ENCODE assay signal across 8 cellular contexts in genomic region chr7:74206589-74207120, GRCh38. TPM values are rescaled to one million over a fixed set of nuclear protein-coding genes. Genes with fewer than 3 reads are reported as not detected.
A peak's percentile ranks its signal among the peaks of the same experiment; 100 is the strongest.
DNase-seq lines count a peak whose midpoint lies in the region; ATAC-seq, FAIRE-seq and TF ChIP-seq lines count a peak whose summit lies in the region.

No MANE protein-coding gene starts in this region.

- peak overlapping the region; percentile 56 for H3K4me2 ChIP-seq in keratinocyte (ENCODE audit: control insufficient read depth, extremely low read depth, insufficient read depth, low read depth, low read length)

- no peak overlapping the region for H3K4me3 ChIP-seq in BJ (ENCODE audit: low read depth, low read length)
- no peak overlapping the region for H3K4me3 ChIP-seq in bronchial epithelial cell (ENCODE audit: low read depth, low read length)
- H3K4me3 ChIP-seq in keratinocyte (ENCODE audit: control insufficient read depth in 2 of 3, extremely low read depth in 1 of 3, insufficient read depth in 2 of 3, low read depth in 1 of 3, low read length in 3 of 3): peak overlapping the region in 1 of 3 experiments; percentile 53

- peak overlapping the region; percentile 36 for H2AFZ ChIP-seq in keratinocyte (ENCODE audit: control insufficient read depth, low read length)

- no peaks in the 10 kb centered on the region for H3K9me1 ChIP-seq in keratinocyte (ENCODE audit: control insufficient read depth, extremely low read depth, insufficient read depth, low read length)

- H3K79me2 ChIP-seq in keratinocyte (ENCODE audit: control insufficient read depth, insufficient read depth, low read length): no peaks in the 10 kb centered on the region

- peak; percentile 96 for TF ChIP-seq CTCF in BJ (IDR thresholded peaks at IDR 0.05; ENCODE audit: insufficient read depth, low read depth, low read length)
- peak; percentile 97 for TF ChIP-seq CTCF in bronchial epithelial cell (IDR thresholded peaks at IDR 0.05; ENCODE audit: insufficient read depth, low read length, severe bottlenecking)
- peak; percentile 86 to 99 (median 90) for TF ChIP-seq CTCF in keratinocyte (optimal IDR thresholded peaks at IDR 0.05 in 1 of 3, IDR thresholded peaks at IDR 0.05 in 1 of 3, conservative IDR thresholded peaks at IDR 0.05 in 1 of 3; ENCODE audit: extremely low read depth in 1 of 3, insufficient read depth in 2 of 3, low read length in 3 of 3)

- H3K9ac ChIP-seq in keratinocyte (ENCODE audit: control insufficient read depth, extremely low read depth, insufficient read depth, low read length): no peak overlapping the region

- ATAC-seq in GM21390 (IDR thresholded peaks at IDR 0.05; ENCODE audit: unreplicated experiment): peak; percentile 39
- no peak for ATAC-seq in HG03460 (IDR thresholded peaks at IDR 0.05; ENCODE audit: unreplicated experiment)

- FAIRE-seq in bronchial epithelial cell (lab: Jason Lieb, UNC) (no peak), keratinocyte (lab: Jason Lieb, UNC) (no peak)

- POLR2A ChIA-PET in BJ (lab: Charles Lee): no interaction called here

- peaks cover 7% of the 10 kb centered on the region for H3K4me1 ChIP-seq in keratinocyte (ENCODE audit: control insufficient read depth, extremely low read depth, insufficient read depth, low read length)

- no peaks in the 10 kb centered on the region for H4K20me1 ChIP-seq in keratinocyte (ENCODE audit: control insufficient read depth, extremely low read depth, insufficient read depth, low read length)

- no peaks in the 10 kb centered on the region for H3K9me3 ChIP-seq in keratinocyte (ENCODE audit: control insufficient read depth, low read depth, low read length)

- H3K27me3 ChIP-seq in BJ (ENCODE audit: control insufficient read depth, insufficient read depth, low read length) (no peaks in the 10 kb centered on the region), bronchial epithelial cell (ENCODE audit: control insufficient read depth, insufficient read depth, low read length) (no peaks in the 10 kb centered on the region), keratinocyte (ENCODE audit: control insufficient read depth, extremely low read depth, insufficient read depth, low read length) (no peaks in the 10 kb centered on the region)

- DNase-seq in BJ (ENCODE audit: low read depth) (no peak), NCI-H2107 treated with DMSO at 0.1 percent for 48 hours (lab: John Stamatoyannopoulos, UW; ENCODE audit: unreplicated experiment) (peak; percentile 41), bronchial epithelial cell (ENCODE audit: low read depth) (peak; percentile 36), keratinocyte (ENCODE audit: low read depth, low spot score) (no peak)
- peak; percentile 58 for DNase-seq in activated CD4-positive, CD25-positive, alpha-beta regulatory T cell treated with anti-CD3 and anti-CD28 coated beads, Interleukin-2, amount 50 U/mL, for 16 hours (ENCODE audit: low read depth, low spot score)
- peak; percentile 52 to 73 for DNase-seq in stimulated activated CD4-positive, alpha-beta T cell treated with anti-CD3 and anti-CD28 coated beads, Interleukin-15, amount 100 ng/mL, for 48 hours (ENCODE audit: low read depth in 2 of 2)

- CTCF ChIA-PET in BJ (lab: Yijun Ruan, JAX): interaction anchor here (0.5 to 12.9 kb wide), 43 partner anchors 10 to 362 kb away, joined by 3 to 416 read pairs (median 4); partner anchors contain the start of gene CLIP2

- H3K36me3 ChIP-seq in BJ (ENCODE audit: control insufficient read depth, insufficient read depth, low read length): no peaks in the 10 kb centered on the region
- H3K36me3 ChIP-seq in bronchial epithelial cell (ENCODE audit: control insufficient read depth, insufficient read depth, low read length): no peaks in the 10 kb centered on the region
- no peaks in the 10 kb centered on the region for H3K36me3 ChIP-seq in keratinocyte (ENCODE audit: control insufficient read depth in 2 of 2, extremely low read depth in 1 of 2, insufficient read depth in 2 of 2, low read length in 2 of 2)

- no peak overlapping the region for H3K27ac ChIP-seq in keratinocyte (ENCODE audit: control insufficient read depth, insufficient read depth, low read length)

- dilution Hi-C loops in keratinocyte (cut with MboI; ENCODE audit: extremely low pct_ligation_motif_present, low sequenced_read_pairs): no loop called here

RNA-seq across cellular contexts. Expression of gene LAT2, which starts 3.2 kb away (rescaled TPM):
- polyA plus RNA-seq in BJ (2011; rRNA removed) (0.34 and 0.59 TPM in 2 replicates), keratinocyte (0.49 to 0.82 TPM (median 0.63 TPM) in 3 replicates)
- polyA minus RNA-seq in BJ (2011; rRNA and poly(A)+ RNA removed): 0.19 and 0.21 TPM in 2 replicates
- total RNA-seq in bronchial epithelial cell: 0.26 and 1.8 TPM in 2 replicates
- polyA plus RNA-seq in keratinocyte (2011; ENCODE audit: low read depth): 1.1 TPM
- polyA plus RNA-seq in keratinocyte (2011; cell fraction: cytosol; rRNA removed): 0.33 and 0.39 TPM in 2 replicates
- 3.9 TPM in 2 replicates for polyA plus RNA-seq in keratinocyte (2011; cell fraction: nucleus; rRNA removed)
- polyA plus RNA-seq in keratinocyte (2012; ENCODE audit: low replicate concordance): 0.61 and 2.0 TPM in 2 replicates
- polyA minus RNA-seq in keratinocyte: 0.16 to 1.8 TPM (median 1.4 TPM) in 3 replicates
- polyA minus RNA-seq in keratinocyte (2011; cell fraction: cytosol; rRNA and poly(A)+ RNA removed): not detected
- polyA minus RNA-seq in keratinocyte (2011; cell fraction: nucleus; rRNA and poly(A)+ RNA removed): 1.5 and 2.6 TPM in 2 replicates

RNA-seq across cellular contexts. Expression of gene EIF4H, which starts 32.5 kb away (rescaled TPM):
- polyA plus RNA-seq in BJ (2011; rRNA removed) (385 and 393 TPM in 2 replicates), keratinocyte (286 to 340 TPM (median 339 TPM) in 3 replicates)
- polyA minus RNA-seq in BJ (2011; rRNA and poly(A)+ RNA removed): 179 and 223 TPM in 2 replicates
- total RNA-seq in bronchial epithelial cell: 370 and 440 TPM in 2 replicates
- 371 TPM for polyA plus RNA-seq in keratinocyte (2011; ENCODE audit: low read depth)
- polyA plus RNA-seq in keratinocyte (2011; cell fraction: cytosol; rRNA removed): 261 and 298 TPM in 2 replicates
- 252 and 253 TPM in 2 replicates for polyA plus RNA-seq in keratinocyte (2011; cell fraction: nucleus; rRNA removed)
- 242 and 328 TPM in 2 replicates for polyA plus RNA-seq in keratinocyte (2012; ENCODE audit: low replicate concordance)
- polyA minus RNA-seq in keratinocyte: 206 to 254 TPM (median 244 TPM) in 3 replicates
- 254 TPM for polyA minus RNA-seq in keratinocyte (2011; cell fraction: cytosol; rRNA and poly(A)+ RNA removed)
- 113 and 156 TPM in 2 replicates for polyA minus RNA-seq in keratinocyte (2011; cell fraction: nucleus; rRNA and poly(A)+ RNA removed)

RNA-seq across cellular contexts. Expression of gene RFC2, which starts 47.5 kb away (rescaled TPM):
- 19.4 and 22.1 TPM in 2 replicates for polyA plus RNA-seq in BJ (2011; rRNA removed)
- polyA minus RNA-seq in BJ (2011; rRNA and poly(A)+ RNA removed): 14.0 and 20.1 TPM in 2 replicates
- 12.4 and 15.6 TPM in 2 replicates for total RNA-seq in bronchial epithelial cell
- polyA plus RNA-seq in keratinocyte: 14.5 to 24.9 TPM (median 24.7 TPM) in 3 replicates
- 12.6 TPM for polyA plus RNA-seq in keratinocyte (2011; ENCODE audit: low read depth)
- 15.3 and 16.2 TPM in 2 replicates for polyA plus RNA-seq in keratinocyte (2011; cell fraction: cytosol; rRNA removed)
- 10.3 and 11.2 TPM in 2 replicates for polyA plus RNA-seq in keratinocyte (2011; cell fraction: nucleus; rRNA removed)
- polyA plus RNA-seq in keratinocyte (2012; ENCODE audit: low replicate concordance): 8.9 and 30.6 TPM in 2 replicates
- 18.9 to 38.2 TPM (median 29.1 TPM) in 3 replicates for polyA minus RNA-seq in keratinocyte
- 11.1 TPM for polyA minus RNA-seq in keratinocyte (2011; cell fraction: cytosol; rRNA and poly(A)+ RNA removed)
- polyA minus RNA-seq in keratinocyte (2011; cell fraction: nucleus; rRNA and poly(A)+ RNA removed): 4.7 and 8.5 TPM in 2 replicates

Comparison
In these comparisons a context has a peak if more than half of its experiments do, and no peak if none do; other contexts are left out.
1. DNase-seq: peak in NCI-H2107 treated with DMSO at 0.1 percent for 48 hours (single experiment), activated CD4-positive, CD25-positive, alpha-beta regulatory T cell treated with anti-CD3 and anti-CD28 coated beads, Interleukin-2, amount 50 U/mL, for 16 hours (single experiment), bronchial epithelial cell (single experiment) and stimulated activated CD4-positive, alpha-beta T cell treated with anti-CD3 and anti-CD28 coated beads, Interleukin-15, amount 100 ng/mL, for 48 hours (2 of 2); none in BJ (single experiment) and keratinocyte (single experiment).
2. Peak in every context shown above with its lines, with median percentiles within 50 percentile points of each other: CTCF ChIP-seq.